ENCODE assay signal across 1 cellular context in the genomic region with DNA sequence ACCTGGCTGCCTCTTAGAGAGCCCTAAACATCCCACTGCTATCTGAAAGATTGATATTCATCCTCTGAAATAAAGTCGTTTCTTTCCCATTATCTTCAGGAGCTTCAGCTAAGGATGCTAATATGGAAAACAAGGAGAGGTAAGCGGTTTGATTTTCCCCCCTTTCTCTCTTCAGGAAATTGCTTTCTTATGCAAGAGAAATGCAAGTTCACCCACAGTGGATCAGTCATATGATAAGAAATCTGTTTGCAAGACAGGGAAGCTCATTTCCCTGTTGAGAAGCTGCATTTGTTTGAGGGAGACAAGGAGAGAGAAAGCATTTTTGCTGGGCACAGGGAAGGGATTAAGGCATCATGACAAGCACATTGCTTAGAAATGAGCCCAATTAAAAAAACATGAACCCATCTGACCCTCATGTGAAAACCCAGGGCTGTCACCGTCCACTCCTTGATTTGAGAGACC.
TF ChIP-seq lines count a peak whose summit lies in the region.

No MANE protein-coding gene starts in this region.

TF ChIP-seq in K562, 482 proteins besides CTCF, POLR2A, EP300 and RAD21 (continued from another document and continues in another):
- TF ChIP-seq ZNF124 (CRISPR knock-in tag; IDR thresholded peaks at IDR 0.05): no peak
- TF ChIP-seq EP400 (IDR thresholded peaks at IDR 0.05): peak; percentile 41; the same call in 1 of the 2 replicates
- TF ChIP-seq SMAD2 (IDR thresholded peaks at IDR 0.05; ENCODE audit: low read depth, low read length): no peak
- TF ChIP-seq TEAD1 (CRISPR knock-in tag; IDR thresholded peaks at IDR 0.05): 0 out of 4 replicates have a peak, but pooled peaks of 1 of the 2 experiments have one; percentile 49
- peak; percentile 51 for TF ChIP-seq ZEB2 (IDR thresholded peaks at IDR 0.05)
- TF ChIP-seq RCOR1 (IDR thresholded peaks at IDR 0.05; ENCODE audit: borderline replicate concordance in 1 of 2, low read depth in 2 of 2, low read length in 2 of 2): peak in 1 of 2 experiments; percentile 40; a peak in 1 of 4 replicates
- TF ChIP-seq, protein P1, sequence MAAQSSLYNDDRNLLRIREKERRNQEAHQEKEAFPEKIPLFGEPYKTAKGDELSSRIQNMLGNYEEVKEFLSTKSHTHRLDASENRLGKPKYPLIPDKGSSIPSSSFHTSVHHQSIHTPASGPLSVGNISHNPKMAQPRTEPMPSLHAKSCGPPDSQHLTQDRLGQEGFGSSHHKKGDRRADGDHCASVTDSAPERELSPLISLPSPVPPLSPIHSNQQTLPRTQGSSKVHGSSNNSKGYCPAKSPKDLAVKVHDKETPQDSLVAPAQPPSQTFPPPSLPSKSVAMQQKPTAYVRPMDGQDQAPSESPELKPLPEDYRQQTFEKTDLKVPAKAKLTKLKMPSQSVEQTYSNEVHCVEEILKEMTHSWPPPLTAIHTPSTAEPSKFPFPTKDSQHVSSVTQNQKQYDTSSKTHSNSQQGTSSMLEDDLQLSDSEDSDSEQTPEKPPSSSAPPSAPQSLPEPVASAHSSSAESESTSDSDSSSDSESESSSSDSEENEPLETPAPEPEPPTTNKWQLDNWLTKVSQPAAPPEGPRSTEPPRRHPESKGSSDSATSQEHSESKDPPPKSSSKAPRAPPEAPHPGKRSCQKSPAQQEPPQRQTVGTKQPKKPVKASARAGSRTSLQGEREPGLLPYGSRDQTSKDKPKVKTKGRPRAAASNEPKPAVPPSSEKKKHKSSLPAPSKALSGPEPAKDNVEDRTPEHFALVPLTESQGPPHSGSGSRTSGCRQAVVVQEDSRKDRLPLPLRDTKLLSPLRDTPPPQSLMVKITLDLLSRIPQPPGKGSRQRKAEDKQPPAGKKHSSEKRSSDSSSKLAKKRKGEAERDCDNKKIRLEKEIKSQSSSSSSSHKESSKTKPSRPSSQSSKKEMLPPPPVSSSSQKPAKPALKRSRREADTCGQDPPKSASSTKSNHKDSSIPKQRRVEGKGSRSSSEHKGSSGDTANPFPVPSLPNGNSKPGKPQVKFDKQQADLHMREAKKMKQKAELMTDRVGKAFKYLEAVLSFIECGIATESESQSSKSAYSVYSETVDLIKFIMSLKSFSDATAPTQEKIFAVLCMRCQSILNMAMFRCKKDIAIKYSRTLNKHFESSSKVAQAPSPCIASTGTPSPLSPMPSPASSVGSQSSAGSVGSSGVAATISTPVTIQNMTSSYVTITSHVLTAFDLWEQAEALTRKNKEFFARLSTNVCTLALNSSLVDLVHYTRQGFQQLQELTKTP (IDR thresholded peaks at IDR 0.05; ENCODE audit: low read depth in 1 of 2, partially characterized antibody in 2 of 2): peak in 1 of 2 experiments; percentile 27
- TF ChIP-seq ZNF583 (CRISPR knock-in tag; IDR thresholded peaks at IDR 0.05): no peak
- TF ChIP-seq, protein P2, sequence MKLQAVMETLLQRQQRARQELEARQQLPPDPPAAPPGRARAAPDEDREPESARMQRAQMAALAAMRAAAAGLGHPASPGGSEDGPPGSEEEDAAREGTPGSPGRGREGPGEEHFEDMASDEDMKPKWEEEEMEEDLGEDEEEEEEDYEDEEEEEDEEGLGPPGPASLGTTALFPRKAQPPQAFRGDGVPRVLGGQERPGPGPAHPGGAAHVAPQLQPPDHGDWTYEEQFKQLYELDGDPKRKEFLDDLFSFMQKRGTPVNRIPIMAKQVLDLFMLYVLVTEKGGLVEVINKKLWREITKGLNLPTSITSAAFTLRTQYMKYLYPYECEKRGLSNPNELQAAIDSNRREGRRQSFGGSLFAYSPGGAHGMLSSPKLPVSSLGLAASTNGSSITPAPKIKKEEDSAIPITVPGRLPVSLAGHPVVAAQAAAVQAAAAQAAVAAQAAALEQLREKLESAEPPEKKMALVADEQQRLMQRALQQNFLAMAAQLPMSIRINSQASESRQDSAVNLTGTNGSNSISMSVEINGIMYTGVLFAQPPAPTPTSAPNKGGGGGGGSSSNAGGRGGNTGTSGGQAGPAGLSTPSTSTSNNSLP (IDR thresholded peaks at IDR 0.05; ENCODE audit: borderline replicate concordance, low read depth, low read length): 0 out of 2 replicates have a peak, but pooled peaks have one; percentile 32
- TF ChIP-seq NR2C1 (IDR thresholded peaks at IDR 0.05): 0 out of 2 replicates have a peak, but pooled peaks have one; percentile 1
- peak; percentile 49; the same call in 1 of the 2 replicates for TF ChIP-seq NR2C1 (tag; IDR thresholded peaks at IDR 0.05)
- peak; percentile 55 for TF ChIP-seq BRD9 (IDR thresholded peaks at IDR 0.05; ENCODE audit: low read depth, partially characterized antibody)
- no peak for TF ChIP-seq NFXL1 (CRISPR knock-in tag; IDR thresholded peaks at IDR 0.05)
- TF ChIP-seq ZNF24 (IDR thresholded peaks at IDR 0.05): peak; percentile 70; the same call in 1 of the 2 replicates
- TF ChIP-seq ZNF239 (CRISPR knock-in tag; IDR thresholded peaks at IDR 0.05): peak; percentile 11; the same call in 1 of the 2 replicates
- no peak for TF ChIP-seq SREBF2 (CRISPR knock-in tag; IDR thresholded peaks at IDR 0.05)
- TF ChIP-seq LEF1 (IDR thresholded peaks at IDR 0.05): peak; percentile 55; the same call in 1 of the 2 replicates
- no peak for TF ChIP-seq SP2 (IDR thresholded peaks at IDR 0.05; ENCODE audit: extremely low read depth, low read depth, low read length, poor library complexity, severe bottlenecking)
- 0 out of 2 replicates have a peak, but pooled peaks have one; percentile 9 for TF ChIP-seq ZNF79 (CRISPR knock-in tag; IDR thresholded peaks at IDR 0.05; ENCODE audit: low read depth)
- TF ChIP-seq PML (IDR thresholded peaks at IDR 0.05; ENCODE audit: low read length): no peak
- TF ChIP-seq SOX6 (IDR thresholded peaks at IDR 0.05): peak; percentile 46; the same call in 1 of the 2 replicates
- TF ChIP-seq TRIM24 (IDR thresholded peaks at IDR 0.05): peak; percentile 71 to 91; a peak in 2 of 4 replicates
- TF ChIP-seq, protein P3, sequence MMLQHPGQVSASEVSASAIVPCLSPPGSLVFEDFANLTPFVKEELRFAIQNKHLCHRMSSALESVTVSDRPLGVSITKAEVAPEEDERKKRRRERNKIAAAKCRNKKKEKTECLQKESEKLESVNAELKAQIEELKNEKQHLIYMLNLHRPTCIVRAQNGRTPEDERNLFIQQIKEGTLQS (IDR thresholded peaks at IDR 0.05): peak; percentile 65; the same call in 1 of the 2 replicates
- TF ChIP-seq, protein P3 (CRISPR knock-in tag; conservative IDR thresholded peaks at IDR 0.05): no peak
- TF ChIP-seq POLR2H (tag; IDR thresholded peaks at IDR 0.05; ENCODE audit: low read depth): peak; percentile 74; the same call in 1 of the 2 replicates
- TF ChIP-seq, protein P4, sequence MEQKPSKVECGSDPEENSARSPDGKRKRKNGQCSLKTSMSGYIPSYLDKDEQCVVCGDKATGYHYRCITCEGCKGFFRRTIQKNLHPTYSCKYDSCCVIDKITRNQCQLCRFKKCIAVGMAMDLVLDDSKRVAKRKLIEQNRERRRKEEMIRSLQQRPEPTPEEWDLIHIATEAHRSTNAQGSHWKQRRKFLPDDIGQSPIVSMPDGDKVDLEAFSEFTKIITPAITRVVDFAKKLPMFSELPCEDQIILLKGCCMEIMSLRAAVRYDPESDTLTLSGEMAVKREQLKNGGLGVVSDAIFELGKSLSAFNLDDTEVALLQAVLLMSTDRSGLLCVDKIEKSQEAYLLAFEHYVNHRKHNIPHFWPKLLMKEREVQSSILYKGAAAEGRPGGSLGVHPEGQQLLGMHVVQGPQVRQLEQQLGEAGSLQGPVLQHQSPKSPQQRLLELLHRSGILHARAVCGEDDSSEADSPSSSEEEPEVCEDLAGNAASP (IDR thresholded peaks at IDR 0.05): no peak
- TF ChIP-seq ELF1 (tag; IDR thresholded peaks at IDR 0.05): peak; percentile 32; the same call in 1 of the 2 replicates
- no peak for TF ChIP-seq NR1H2 (CRISPR knock-in tag; IDR thresholded peaks at IDR 0.05)
- 0 out of 2 replicates have a peak, but pooled peaks have one; percentile 11 for TF ChIP-seq GABPA (tag; conservative IDR thresholded peaks at IDR 0.05; ENCODE audit: low read depth)
- TF ChIP-seq, protein P5, sequence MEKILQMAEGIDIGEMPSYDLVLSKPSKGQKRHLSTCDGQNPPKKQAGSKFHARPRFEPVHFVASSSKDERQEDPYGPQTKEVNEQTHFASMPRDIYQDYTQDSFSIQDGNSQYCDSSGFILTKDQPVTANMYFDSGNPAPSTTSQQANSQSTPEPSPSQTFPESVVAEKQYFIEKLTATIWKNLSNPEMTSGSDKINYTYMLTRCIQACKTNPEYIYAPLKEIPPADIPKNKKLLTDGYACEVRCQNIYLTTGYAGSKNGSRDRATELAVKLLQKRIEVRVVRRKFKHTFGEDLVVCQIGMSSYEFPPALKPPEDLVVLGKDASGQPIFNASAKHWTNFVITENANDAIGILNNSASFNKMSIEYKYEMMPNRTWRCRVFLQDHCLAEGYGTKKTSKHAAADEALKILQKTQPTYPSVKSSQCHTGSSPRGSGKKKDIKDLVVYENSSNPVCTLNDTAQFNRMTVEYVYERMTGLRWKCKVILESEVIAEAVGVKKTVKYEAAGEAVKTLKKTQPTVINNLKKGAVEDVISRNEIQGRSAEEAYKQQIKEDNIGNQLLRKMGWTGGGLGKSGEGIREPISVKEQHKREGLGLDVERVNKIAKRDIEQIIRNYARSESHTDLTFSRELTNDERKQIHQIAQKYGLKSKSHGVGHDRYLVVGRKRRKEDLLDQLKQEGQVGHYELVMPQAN (IDR thresholded peaks at IDR 0.05; ENCODE audit: borderline replicate concordance): no peak
- peak; percentile 37; the same call in 1 of the 2 replicates for TF ChIP-seq CEBPB (tag; IDR thresholded peaks at IDR 0.05)
- TF ChIP-seq PYGO2 (tag; IDR thresholded peaks at IDR 0.05): 0 out of 2 replicates have a peak, but pooled peaks have one; percentile 9
- TF ChIP-seq, protein P6, sequence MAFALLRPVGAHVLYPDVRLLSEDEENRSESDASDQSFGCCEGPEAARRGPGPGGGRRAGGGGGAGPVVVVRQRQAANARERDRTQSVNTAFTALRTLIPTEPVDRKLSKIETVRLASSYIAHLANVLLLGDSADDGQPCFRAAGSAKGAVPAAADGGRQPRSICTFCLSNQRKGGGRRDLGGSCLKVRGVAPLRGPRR (CRISPR knock-in tag; IDR thresholded peaks at IDR 0.05): no peak
- TF ChIP-seq, protein P7, sequence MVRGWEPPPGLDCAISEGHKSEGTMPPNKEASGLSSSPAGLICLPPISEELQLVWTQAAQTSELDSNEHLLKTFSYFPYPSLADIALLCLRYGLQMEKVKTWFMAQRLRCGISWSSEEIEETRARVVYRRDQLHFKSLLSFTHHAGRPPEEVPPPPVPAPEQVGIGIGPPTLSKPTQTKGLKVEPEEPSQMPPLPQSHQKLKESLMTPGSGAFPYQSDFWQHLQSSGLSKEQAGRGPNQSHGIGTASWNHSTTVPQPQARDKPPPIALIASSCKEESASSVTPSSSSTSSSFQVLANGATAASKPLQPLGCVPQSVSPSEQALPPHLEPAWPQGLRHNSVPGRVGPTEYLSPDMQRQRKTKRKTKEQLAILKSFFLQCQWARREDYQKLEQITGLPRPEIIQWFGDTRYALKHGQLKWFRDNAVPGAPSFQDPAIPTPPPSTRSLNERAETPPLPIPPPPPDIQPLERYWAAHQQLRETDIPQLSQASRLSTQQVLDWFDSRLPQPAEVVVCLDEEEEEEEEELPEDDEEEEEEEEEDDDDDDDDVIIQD (CRISPR knock-in tag; IDR thresholded peaks at IDR 0.05): no peak
- TF ChIP-seq, protein P8, sequence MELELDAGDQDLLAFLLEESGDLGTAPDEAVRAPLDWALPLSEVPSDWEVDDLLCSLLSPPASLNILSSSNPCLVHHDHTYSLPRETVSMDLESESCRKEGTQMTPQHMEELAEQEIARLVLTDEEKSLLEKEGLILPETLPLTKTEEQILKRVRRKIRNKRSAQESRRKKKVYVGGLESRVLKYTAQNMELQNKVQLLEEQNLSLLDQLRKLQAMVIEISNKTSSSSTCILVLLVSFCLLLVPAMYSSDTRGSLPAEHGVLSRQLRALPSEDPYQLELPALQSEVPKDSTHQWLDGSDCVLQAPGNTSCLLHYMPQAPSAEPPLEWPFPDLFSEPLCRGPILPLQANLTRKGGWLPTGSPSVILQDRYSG (tag; conservative IDR thresholded peaks at IDR 0.05; ENCODE audit: low read depth): no peak
- TF ChIP-seq PTTG1 (tag; IDR thresholded peaks at IDR 0.05; ENCODE audit: low read depth): no peak; the same call in 1 of the 2 replicates
- TF ChIP-seq ARID1B (IDR thresholded peaks at IDR 0.05): peak; percentile 57; the same call in 1 of the 2 replicates
- TF ChIP-seq HDAC1 (IDR thresholded peaks at IDR 0.05): no peak
- TF ChIP-seq L3MBTL2 (IDR thresholded peaks at IDR 0.05): peak; percentile 45; the same call in 1 of the 2 replicates
- TF ChIP-seq, protein P9, sequence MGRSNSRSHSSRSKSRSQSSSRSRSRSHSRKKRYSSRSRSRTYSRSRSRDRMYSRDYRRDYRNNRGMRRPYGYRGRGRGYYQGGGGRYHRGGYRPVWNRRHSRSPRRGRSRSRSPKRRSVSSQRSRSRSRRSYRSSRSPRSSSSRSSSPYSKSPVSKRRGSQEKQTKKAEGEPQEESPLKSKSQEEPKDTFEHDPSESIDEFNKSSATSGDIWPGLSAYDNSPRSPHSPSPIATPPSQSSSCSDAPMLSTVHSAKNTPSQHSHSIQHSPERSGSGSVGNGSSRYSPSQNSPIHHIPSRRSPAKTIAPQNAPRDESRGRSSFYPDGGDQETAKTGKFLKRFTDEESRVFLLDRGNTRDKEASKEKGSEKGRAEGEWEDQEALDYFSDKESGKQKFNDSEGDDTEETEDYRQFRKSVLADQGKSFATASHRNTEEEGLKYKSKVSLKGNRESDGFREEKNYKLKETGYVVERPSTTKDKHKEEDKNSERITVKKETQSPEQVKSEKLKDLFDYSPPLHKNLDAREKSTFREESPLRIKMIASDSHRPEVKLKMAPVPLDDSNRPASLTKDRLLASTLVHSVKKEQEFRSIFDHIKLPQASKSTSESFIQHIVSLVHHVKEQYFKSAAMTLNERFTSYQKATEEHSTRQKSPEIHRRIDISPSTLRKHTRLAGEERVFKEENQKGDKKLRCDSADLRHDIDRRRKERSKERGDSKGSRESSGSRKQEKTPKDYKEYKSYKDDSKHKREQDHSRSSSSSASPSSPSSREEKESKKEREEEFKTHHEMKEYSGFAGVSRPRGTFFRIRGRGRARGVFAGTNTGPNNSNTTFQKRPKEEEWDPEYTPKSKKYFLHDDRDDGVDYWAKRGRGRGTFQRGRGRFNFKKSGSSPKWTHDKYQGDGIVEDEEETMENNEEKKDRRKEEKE (IDR thresholded peaks at IDR 0.05; ENCODE audit: borderline replicate concordance in 1 of 2, control insufficient read depth in 1 of 2, low read depth in 2 of 2, low read length in 1 of 2): no peak
- no peak for TF ChIP-seq SMAD3 (CRISPR knock-in tag; conservative IDR thresholded peaks at IDR 0.05)
- TF ChIP-seq MTA1 (IDR thresholded peaks at IDR 0.05; ENCODE audit: borderline replicate concordance): peak; percentile 22; the same call in 1 of the 2 replicates
- peak; percentile 50; the same call in 1 of the 2 replicates for TF ChIP-seq ATF7 (IDR thresholded peaks at IDR 0.05)
- no peak for TF ChIP-seq POLR2AphosphoS5 (IDR thresholded peaks at IDR 0.05; ENCODE audit: control insufficient read depth, insufficient read depth, low read depth, low read length)
- TF ChIP-seq MYC (IDR thresholded peaks at IDR 0.05; ENCODE audit: low read depth, low read length): 0 out of 2 replicates have a peak, but pooled peaks have one; percentile 42
- no peak for TF ChIP-seq MYC (CRISPR knock-in tag; IDR thresholded peaks at IDR 0.05; ENCODE audit: borderline replicate concordance, low read depth)
- peak; percentile 32; the same call in 1 of the 2 replicates for TF ChIP-seq RNF2 (IDR thresholded peaks at IDR 0.05)
- no peak for TF ChIP-seq TCFL5 (CRISPR knock-in tag; conservative IDR thresholded peaks at IDR 0.05)
